Comparison of ENCODE assay signal across 28 cellular contexts in the genomic region with DNA sequence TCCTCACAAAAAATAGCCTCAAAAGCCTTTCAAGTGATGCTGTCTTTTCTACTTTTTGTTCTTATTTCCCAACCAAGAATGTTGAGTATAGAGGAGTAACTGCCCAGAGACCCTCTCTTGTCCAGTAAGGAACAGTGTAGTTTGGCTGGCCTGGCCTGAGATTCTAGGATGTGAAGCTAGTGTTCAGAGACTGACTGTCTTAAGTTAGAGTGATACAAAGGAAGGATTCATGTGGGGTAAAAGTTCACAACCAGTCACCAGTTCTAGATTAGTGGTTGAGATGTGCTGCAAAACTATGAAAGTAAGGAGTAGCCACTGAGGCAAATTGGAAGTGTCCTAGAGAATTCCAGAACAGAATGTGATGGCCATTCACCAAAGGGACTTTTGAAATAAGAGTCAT. TPM values are rescaled to one million over a fixed set of nuclear protein-coding genes. Genes with fewer than 3 reads are reported as not detected.
"Had no signal": no experiment of that assay in that cellular context is flagged by ENCODE, and none has a peak within 500 bp of the region (broad histone marks: within the 10 kb centered on the region; RNA-seq: fewer than 3 reads in every experiment).

No MANE protein-coding gene starts in this region.

- H3K27ac ChIP-seq: SK-N-MC, VCaP had no signal

- DNase-seq: activated B cell treated with CpG ODN at 0.5 μM for 24 hours; activated CD4-positive, alpha-beta memory T cell treated with anti-CD3 and anti-CD28 coated beads, Interleukin-2, amount 10 ng/mL, durations not matched to agents 7 days and 5 days; activated CD4-positive, alpha-beta T cell treated with anti-CD3 and anti-CD28 coated beads for 48 hours; activated CD4-positive, CD25-positive, alpha-beta regulatory T cell treated with anti-CD3 and anti-CD28 coated beads, Interleukin-2, amount 50 U/mL, for 72 hours; activated CD8-positive, alpha-beta memory T cell treated with anti-CD3 and anti-CD28 coated beads for 24 hours; activated CD8-positive, alpha-beta memory T cell treated with anti-CD3 and anti-CD28 coated beads, Interleukin-2, amount 10 ng/mL, durations not matched to agents 7 days and 5 days; activated CD8-positive, alpha-beta memory T cell treated with anti-CD3 and anti-CD28 coated beads, Interleukin-2, amount 50 U/mL, for 48 hours; activated effector memory CD4-positive, alpha-beta T cell treated with Interleukin-2 at 50 U/mL for 16 hours; activated naive CD4-positive, alpha-beta T cell treated with anti-CD3 and anti-CD28 coated beads, Interleukin-2, amount 10 ng/mL, durations not matched to agents 7 days and 5 days; activated naive CD8-positive, alpha-beta T cell treated with anti-CD3 and anti-CD28 coated beads, Interleukin-2, amount 50 U/mL, for 24 hours; activated T-cell treated with anti-CD3 and anti-CD28 coated beads, Interleukin-2, amount 50 U/mL, for 48 hours; anterior cingulate cortex; caudate nucleus; Karpas-422; KBM-7; NCI-H1105; NCI-H1417 treated with DMSO at 0.1 percent for 48 hours; NCI-H1930; NCI-H2081 treated with DMSO at 0.1 percent for 48 hours; NCI-H345; NCI-H524 treated with DMSO at 0.1 percent for 48 hours; Right ventricle myocardium superior; T1000 had no signal

- H3K4me3 ChIP-seq: SK-N-MC had no signal

- ATAC-seq: activated CD8-positive, alpha-beta memory T cell treated with anti-CD3 and anti-CD28 coated beads, Interleukin-2, amount 10 ng/mL, durations not matched to agents 7 days and 5 days; activated naive CD8-positive, alpha-beta T cell treated with anti-CD3 and anti-CD28 coated beads, Interleukin-2, amount 50 U/mL, for 24 hours had no signal

- FAIRE-seq: bronchial epithelial cell had no signal

RNA-seq across cellular contexts. Expression of a gene that starts 52.7 kb away (rescaled TPM):
- total RNA-seq: activated B cell treated with CpG ODN at 0.5 μM for 24 hours; activated CD4-positive, alpha-beta memory T cell treated with anti-CD3 and anti-CD28 coated beads, Interleukin-2, amount 10 ng/mL, durations not matched to agents 7 days and 5 days; activated CD8-positive, alpha-beta memory T cell treated with anti-CD3 and anti-CD28 coated beads, Interleukin-2, amount 10 ng/mL, durations not matched to agents 7 days and 5 days; bronchial epithelial cell; T-helper 1 cell treated with Interleukin-12 subunit alpha and Interleukin-12 subunit beta and Interleukin-4 antibody, amounts not matched to agents 30 ng/mL and 1 ng/mL, for 36 hours; T-helper 2 cell treated with Interferon-gamma antibody and Interleukin-4, amounts not matched to agents 100 ng/mL and 5 ng/mL, for 36 hours had no signal
